Comparison of ENCODE assay signal across 1 cellular context in the genomic region with DNA sequence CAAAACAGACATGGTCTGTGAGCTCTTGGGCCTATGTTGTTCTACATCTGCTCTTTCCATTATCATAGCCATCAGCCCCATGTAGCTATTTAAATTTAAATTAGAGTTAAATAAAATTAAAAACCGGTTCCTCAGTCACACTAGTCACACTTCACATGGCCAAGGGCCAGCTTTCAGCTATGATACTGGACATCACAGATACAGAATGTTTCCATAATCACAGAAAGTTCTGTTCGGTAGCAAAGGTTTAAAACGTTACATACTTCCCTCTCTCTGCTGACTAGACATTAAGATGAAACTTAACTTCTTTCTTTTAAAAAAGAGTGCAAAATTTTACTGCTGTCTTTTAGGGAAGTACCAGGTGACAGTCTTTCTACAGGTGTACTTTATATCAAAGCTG.
TF ChIP-seq lines count a peak whose summit lies in the region.

No MANE protein-coding gene starts in this region.

TF ChIP-seq in GM12878, 131 proteins besides CTCF, POLR2A, EP300 and RAD21 (continued from another document):
- TF ChIP-seq, protein P1, sequence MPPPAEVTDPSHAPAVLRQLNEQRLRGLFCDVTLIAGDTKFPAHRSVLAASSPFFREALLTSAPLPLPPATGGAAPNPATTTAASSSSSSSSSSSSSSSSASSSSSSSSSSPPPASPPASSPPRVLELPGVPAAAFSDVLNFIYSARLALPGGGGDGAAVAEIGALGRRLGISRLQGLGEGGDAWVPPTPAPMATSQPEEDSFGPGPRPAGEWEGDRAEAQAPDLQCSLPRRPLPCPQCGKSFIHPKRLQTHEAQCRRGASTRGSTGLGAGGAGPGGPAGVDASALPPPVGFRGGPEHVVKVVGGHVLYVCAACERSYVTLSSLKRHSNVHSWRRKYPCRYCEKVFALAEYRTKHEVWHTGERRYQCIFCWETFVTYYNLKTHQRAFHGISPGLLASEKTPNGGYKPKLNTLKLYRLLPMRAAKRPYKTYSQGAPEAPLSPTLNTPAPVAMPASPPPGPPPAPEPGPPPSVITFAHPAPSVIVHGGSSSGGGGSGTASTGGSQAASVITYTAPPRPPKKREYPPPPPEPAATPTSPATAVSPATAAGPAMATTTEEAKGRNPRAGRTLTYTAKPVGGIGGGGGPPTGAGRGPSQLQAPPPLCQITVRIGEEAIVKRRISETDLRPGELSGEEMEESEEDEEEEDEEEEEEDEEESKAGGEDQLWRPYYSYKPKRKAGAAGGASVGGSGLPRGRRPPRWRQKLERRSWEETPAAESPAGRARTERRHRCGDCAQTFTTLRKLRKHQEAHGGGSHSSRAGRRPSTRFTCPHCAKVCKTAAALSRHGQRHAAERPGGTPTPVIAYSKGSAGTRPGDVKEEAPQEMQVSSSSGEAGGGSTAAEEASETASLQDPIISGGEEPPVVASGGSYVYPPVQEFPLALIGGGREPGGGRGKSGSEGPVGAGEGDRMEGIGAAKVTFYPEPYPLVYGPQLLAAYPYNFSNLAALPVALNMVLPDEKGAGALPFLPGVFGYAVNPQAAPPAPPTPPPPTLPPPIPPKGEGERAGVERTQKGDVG (CRISPR knock-in tag; IDR thresholded peaks at IDR 0.05): no peak
- TF ChIP-seq NRF1 (conservative IDR thresholded peaks at IDR 0.05; ENCODE audit: low read depth, low read length): no peak
- TF ChIP-seq, protein P2, sequence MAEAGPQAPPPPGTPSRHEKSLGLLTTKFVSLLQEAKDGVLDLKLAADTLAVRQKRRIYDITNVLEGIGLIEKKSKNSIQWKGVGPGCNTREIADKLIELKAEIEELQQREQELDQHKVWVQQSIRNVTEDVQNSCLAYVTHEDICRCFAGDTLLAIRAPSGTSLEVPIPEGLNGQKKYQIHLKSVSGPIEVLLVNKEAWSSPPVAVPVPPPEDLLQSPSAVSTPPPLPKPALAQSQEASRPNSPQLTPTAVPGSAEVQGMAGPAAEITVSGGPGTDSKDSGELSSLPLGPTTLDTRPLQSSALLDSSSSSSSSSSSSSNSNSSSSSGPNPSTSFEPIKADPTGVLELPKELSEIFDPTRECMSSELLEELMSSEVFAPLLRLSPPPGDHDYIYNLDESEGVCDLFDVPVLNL (IDR thresholded peaks at IDR 0.05; ENCODE audit: low read depth, low read length): no peak
- no peak for TF ChIP-seq SREBF2 (IDR thresholded peaks at IDR 0.05; ENCODE audit: low read length)
- no peak for TF ChIP-seq NFIC (IDR thresholded peaks at IDR 0.05; ENCODE audit: low read depth, low read length)
- TF ChIP-seq SUZ12 (IDR thresholded peaks at IDR 0.05; ENCODE audit: unreplicated experiment): no peak
- TF ChIP-seq RFX5 (IDR thresholded peaks at IDR 0.05; ENCODE audit: low read depth, low read length): no peak
- no peak for TF ChIP-seq CHD1 (IDR thresholded peaks at IDR 0.05; ENCODE audit: low read depth, low read length)
- no peak for TF ChIP-seq HCFC1 (IDR thresholded peaks at IDR 0.05; ENCODE audit: low read length)
- no peak for TF ChIP-seq ZBED1 (IDR thresholded peaks at IDR 0.05; ENCODE audit: borderline replicate concordance)
- no peak for TF ChIP-seq RBBP5 (conservative IDR thresholded peaks at IDR 0.05)
- no peak for TF ChIP-seq SMAD1 (IDR thresholded peaks at IDR 0.05; ENCODE audit: low read depth, partially characterized antibody)
